Comparison of ENCODE assay signal across 8 cellular contexts in the genomic region with DNA sequence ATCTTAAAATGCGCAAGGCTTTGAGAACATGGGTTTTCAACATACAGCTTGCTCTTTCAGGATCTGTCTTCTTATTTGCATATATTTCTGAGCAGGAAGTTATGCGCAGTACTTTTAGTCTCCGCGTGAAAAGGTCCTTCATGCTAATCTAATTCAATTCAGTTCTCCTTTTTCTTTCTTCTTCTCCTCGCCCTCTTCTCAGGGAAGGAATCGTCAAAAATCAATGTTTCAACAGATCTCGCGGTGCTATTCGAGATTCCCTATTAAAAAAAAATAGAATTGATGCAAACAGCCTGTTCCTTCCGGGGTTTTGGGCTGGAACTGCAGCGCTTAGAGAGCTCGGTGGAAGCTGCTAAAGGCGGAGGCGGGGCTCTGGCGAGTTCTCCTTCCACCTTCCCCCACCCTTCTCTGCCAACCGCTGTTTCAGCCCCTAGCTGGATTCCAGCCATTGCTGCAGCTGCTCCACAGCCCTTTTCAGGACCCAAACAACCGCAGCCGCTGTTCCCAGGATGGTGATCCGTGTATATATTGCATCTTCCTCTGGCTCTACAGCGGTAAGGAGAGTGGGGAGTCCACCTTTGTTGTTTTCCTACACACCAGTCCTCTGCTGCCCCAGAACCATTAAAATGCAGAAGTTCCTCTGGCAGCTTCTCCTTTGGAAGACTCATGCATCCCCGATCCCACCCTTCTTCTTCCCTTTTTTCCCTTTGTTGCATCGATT. TPM values are rescaled to one million over a fixed set of nuclear protein-coding genes. Genes with fewer than 3 reads are reported as not detected.
DNase-seq lines count a peak whose midpoint lies in the region; ATAC-seq and TF ChIP-seq lines count a peak whose summit lies in the region.

A gene with protein sequence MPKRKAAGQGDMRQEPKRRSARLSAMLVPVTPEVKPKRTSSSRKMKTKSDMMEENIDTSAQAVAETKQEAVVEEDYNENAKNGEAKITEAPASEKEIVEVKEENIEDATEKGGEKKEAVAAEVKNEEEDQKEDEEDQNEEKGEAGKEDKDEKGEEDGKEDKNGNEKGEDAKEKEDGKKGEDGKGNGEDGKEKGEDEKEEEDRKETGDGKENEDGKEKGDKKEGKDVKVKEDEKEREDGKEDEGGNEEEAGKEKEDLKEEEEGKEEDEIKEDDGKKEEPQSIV (minus strand): TSS at position 222 of the 721 bp plus-strand sequence. CDS start 80,364 bp downstream, outside the sequence.
TSS of gene SH3BGRL (plus strand) at position 411 of the 721 bp plus-strand sequence. CDS start at position 510, 99 bp downstream.

- H3K4me1 ChIP-seq in ovary (ENCODE audit: insufficient read depth): no peaks in the 10 kb centered on the region
- H3K4me1 ChIP-seq in tibial artery: peaks cover 0 to 14% (median 0%) of the 10 kb centered on the region in 4 donors

- H3K36me3 ChIP-seq in ovary: no peaks in the 10 kb centered on the region
- H3K36me3 ChIP-seq in tibial artery: no peaks in the 10 kb centered on the region

- no peak for TF ChIP-seq CTCF in ovary (IDR thresholded peaks at IDR 0.05)
- peak in 1 of 2 experiments; percentile 13 for TF ChIP-seq CTCF in tibial artery (IDR thresholded peaks at IDR 0.05)

- DNase-seq in Caki2 (ENCODE audit: low read depth) (peak; percentile 77), HUDEP-2 (lab: John Stamatoyannopoulos, UW; ENCODE audit: unreplicated experiment in 76 of 76) (peak in 75 of 76 experiments; percentile 2 to 83 (median 65)), Right ventricle myocardium superior (peak; percentile 88), ovary (peak; percentile 82 to 87 (median 82)), tibial artery (peak; percentile 85 to 90)
- peak; percentile 62 for DNase-seq in activated naive CD8-positive, alpha-beta T cell treated with anti-CD3 and anti-CD28 coated beads, Interleukin-2, amount 10 ng/mL, durations not matched to agents 7 days and 5 days

- no peaks in the 10 kb centered on the region for H3K9me3 ChIP-seq in ovary
- no peaks in the 10 kb centered on the region for H3K9me3 ChIP-seq in tibial artery

- H3K4me3 Mint-ChIP-seq in activated naive CD8-positive, alpha-beta T cell treated with anti-CD3 and anti-CD28 coated beads, Interleukin-2, amount 10 ng/mL, durations not matched to agents 7 days and 5 days: peak within 1 kb of the TSS; percentile 98

- H3K27me3 Mint-ChIP-seq in activated naive CD8-positive, alpha-beta T cell treated with anti-CD3 and anti-CD28 coated beads, Interleukin-2, amount 10 ng/mL, durations not matched to agents 7 days and 5 days: no peaks in the 10 kb centered on the region

- POLR2A ChIA-PET in activated naive CD8-positive, alpha-beta T cell treated with anti-CD3 and anti-CD28 coated beads, Interleukin-2, amount 10 ng/mL, durations not matched to agents 7 days and 5 days (lab: Charles Lee): interaction anchor here (0.8 to 3.2 kb wide), 3 partner anchors 9 to 395 kb away, joined by 3 to 11 read pairs (median 3); partner anchors contain the start of gene BRWD3

- no peak for TF ChIP-seq EP300 in ovary (IDR thresholded peaks at IDR 0.05)

- no peak for TF ChIP-seq POLR2A in ovary (IDR thresholded peaks at IDR 0.05)

- H3K4me3 ChIP-seq in ovary (peak within 1 kb of the TSS; percentile 53), tibial artery (peak within 1 kb of the TSS; percentile 64 to 65)

- intact Hi-C loops in Right ventricle myocardium superior (cut with DNase I): no loop called here
- intact Hi-C loops in ovary (cut with DNase I): loop anchor here in 1 of 4 donors (5.0 kb wide), 1 partner anchor 895 kb away; no protein-coding TSS in a partner anchor
- intact Hi-C loops in tibial artery (cut with DNase I; ENCODE audit: low total_unique reads): no loop called here

- in situ Hi-C loops in Caki2 (cut with HindIII; ENCODE audit: low pct_unique_long_range_greater_than_20kb, low sequenced_read_pairs): no loop called here

- peaks cover 22% of the 10 kb centered on the region for H3K36me3 Mint-ChIP-seq in activated naive CD8-positive, alpha-beta T cell treated with anti-CD3 and anti-CD28 coated beads, Interleukin-2, amount 10 ng/mL, durations not matched to agents 7 days and 5 days

- H3K27ac Mint-ChIP-seq in activated naive CD8-positive, alpha-beta T cell treated with anti-CD3 and anti-CD28 coated beads, Interleukin-2, amount 10 ng/mL, durations not matched to agents 7 days and 5 days: peak within 1 kb of the TSS; percentile 98

- H3K4me1 Mint-ChIP-seq in activated naive CD8-positive, alpha-beta T cell treated with anti-CD3 and anti-CD28 coated beads, Interleukin-2, amount 10 ng/mL, durations not matched to agents 7 days and 5 days: peaks cover 23% of the 10 kb centered on the region

- WGBS in ovary, 3 donors: 16 to 19% (median 19%) methylated on average over 22 of the region's 22 CpGs

- H3K27me3 ChIP-seq in ovary (no peaks in the 10 kb centered on the region), tibial artery (no peaks in the 10 kb centered on the region)

- ATAC-seq in GM21367 (IDR thresholded peaks at IDR 0.05; ENCODE audit: unreplicated experiment) (peak; percentile 92), SK-N-SH treated with all-trans-retinoic acid at 6 μM for 48 hours (peak; percentile 99), Right ventricle myocardium superior (ENCODE audit: poor library complexity) (peak; percentile 99)
- peak; percentile 98 for ATAC-seq in activated naive CD8-positive, alpha-beta T cell treated with anti-CD3 and anti-CD28 coated beads, Interleukin-2, amount 10 ng/mL, durations not matched to agents 7 days and 5 days (ENCODE audit: low read depth)

- peaks cover 2% of the 10 kb centered on the region for H3K9me3 Mint-ChIP-seq in activated naive CD8-positive, alpha-beta T cell treated with anti-CD3 and anti-CD28 coated beads, Interleukin-2, amount 10 ng/mL, durations not matched to agents 7 days and 5 days

- H3K27ac ChIP-seq in ovary: peak within 1 kb of the TSS in 1 of 2 donors; percentile 41
- H3K27ac ChIP-seq in tibial artery: peak within 1 kb of the TSS; percentile 79 to 88

TF ChIP-seq in SK-N-SH treated with all-trans-retinoic acid at 6 μM for 48 hours, 23 proteins besides CTCF, POLR2A, EP300 and RAD21 (continues in another document):
- TF ChIP-seq ZFP3 (CRISPR knock-in tag; IDR thresholded peaks at IDR 0.05) (no peak), BACH2 (CRISPR knock-in tag; IDR thresholded peaks at IDR 0.05; ENCODE audit: borderline replicate concordance) (no peak), ZFP30 (CRISPR knock-in tag; IDR thresholded peaks at IDR 0.05) (no peak), RARB (CRISPR knock-in tag; IDR thresholded peaks at IDR 0.05) (no peak), TSHZ2 (CRISPR knock-in tag; IDR thresholded peaks at IDR 0.05) (no peak)
- TF ChIP-seq, protein P1, sequence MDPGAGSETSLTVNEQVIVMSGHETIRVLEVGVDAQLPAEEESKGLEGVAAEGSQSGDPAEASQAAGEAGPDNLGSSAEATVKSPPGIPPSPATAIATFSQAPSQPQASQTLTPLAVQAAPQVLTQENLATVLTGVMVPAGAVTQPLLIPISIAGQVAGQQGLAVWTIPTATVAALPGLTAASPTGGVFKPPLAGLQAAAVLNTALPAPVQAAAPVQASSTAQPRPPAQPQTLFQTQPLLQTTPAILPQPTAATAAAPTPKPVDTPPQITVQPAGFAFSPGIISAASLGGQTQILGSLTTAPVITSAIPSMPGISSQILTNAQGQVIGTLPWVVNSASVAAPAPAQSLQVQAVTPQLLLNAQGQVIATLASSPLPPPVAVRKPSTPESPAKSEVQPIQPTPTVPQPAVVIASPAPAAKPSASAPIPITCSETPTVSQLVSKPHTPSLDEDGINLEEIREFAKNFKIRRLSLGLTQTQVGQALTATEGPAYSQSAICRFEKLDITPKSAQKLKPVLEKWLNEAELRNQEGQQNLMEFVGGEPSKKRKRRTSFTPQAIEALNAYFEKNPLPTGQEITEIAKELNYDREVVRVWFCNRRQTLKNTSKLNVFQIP (CRISPR knock-in tag; IDR thresholded peaks at IDR 0.05; ENCODE audit: borderline replicate concordance, low read depth): no peak

RNA-seq across cellular contexts. Expression of the first gene that starts in this region (rescaled TPM):
- total RNA-seq in Caki2 (2014; rRNA removed; shearing (Covaris generic); ENCODE audit: low replicate concordance): 0.61 and 1.7 TPM in 2 replicates
- total RNA-seq in activated naive CD8-positive, alpha-beta T cell treated with anti-CD3 and anti-CD28 coated beads, Interleukin-2, amount 10 ng/mL, durations not matched to agents 7 days and 5 days: 1 to 10 TPM; 1.6 to 2.2 TPM
- total RNA-seq in Right ventricle myocardium superior (1.8 TPM), ovary (10 to 100 TPM in 1 of 7 donors, 1 to 10 TPM in 6; 3.8 to 11.5 (median 8.0) TPM)
- 10 to 100 TPM; 18.6 to 21.2 TPM for polyA plus RNA-seq in ovary

RNA-seq across cellular contexts. Expression of gene SH3BGRL, which starts in this region (rescaled TPM):
- total RNA-seq in Caki2 (2014; rRNA removed; shearing (Covaris generic); ENCODE audit: low replicate concordance): 42.4 and 44.3 TPM in 2 replicates
- 10 to 100 TPM; 76.8 to 86.3 TPM for total RNA-seq in activated naive CD8-positive, alpha-beta T cell treated with anti-CD3 and anti-CD28 coated beads, Interleukin-2, amount 10 ng/mL, durations not matched to agents 7 days and 5 days
- total RNA-seq in Right ventricle myocardium superior (30.6 TPM), ovary (100 to 1,000 TPM in 4 of 7 donors, 10 to 100 TPM in 3; 88.3 to 147 (median 111) TPM)
- polyA plus RNA-seq in ovary: 100 to 1,000 TPM; 129 to 257 TPM
